ENCODE assay signal across 8 cellular contexts in the genomic region with DNA sequence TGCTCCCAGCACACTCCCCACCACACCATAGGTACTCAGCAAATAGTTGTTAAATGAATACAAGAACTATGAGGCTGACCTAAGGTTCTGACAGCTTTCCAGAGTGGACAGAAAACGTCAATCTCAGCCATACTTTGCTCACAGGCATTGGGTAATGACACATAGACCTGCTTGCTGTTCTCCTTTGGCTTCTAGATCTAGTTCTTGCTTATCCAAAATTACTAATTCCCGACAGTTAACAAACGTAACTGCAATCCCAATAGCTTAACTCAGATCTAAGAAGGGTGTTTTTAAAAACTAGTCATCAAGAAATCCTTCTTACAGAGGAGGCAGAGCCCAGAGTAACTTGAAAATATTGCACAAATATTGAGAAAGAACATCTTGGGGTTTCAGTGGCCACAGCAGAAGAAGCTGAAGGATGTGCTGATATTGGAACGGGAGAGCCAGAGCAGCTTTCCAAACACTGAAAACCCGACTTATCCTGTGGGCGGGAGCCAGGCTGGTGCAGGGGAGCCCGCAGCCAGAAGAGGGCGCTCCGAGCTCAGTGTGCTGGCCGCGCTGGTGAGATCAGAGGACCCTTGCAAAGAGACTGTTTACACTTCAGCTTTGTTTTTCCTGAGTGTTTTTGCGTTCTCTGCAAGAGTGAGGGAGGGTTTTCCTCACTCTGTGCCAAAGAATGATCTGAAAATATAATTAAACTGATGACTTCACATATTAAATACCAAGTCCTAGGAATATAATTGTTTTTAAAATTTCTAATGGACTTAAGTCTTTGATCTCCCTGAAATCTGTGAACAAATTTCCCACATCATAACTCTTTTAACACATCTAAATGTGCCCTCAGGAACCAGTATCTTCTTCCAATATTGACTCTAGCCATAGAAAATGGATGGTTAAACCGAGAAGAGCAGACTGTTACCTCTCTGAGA. TPM values are rescaled to one million over a fixed set of nuclear protein-coding genes. Genes with fewer than 3 reads are reported as not detected.
DNase-seq lines count a peak whose midpoint lies in the region; ATAC-seq and TF ChIP-seq lines count a peak whose summit lies in the region.

No MANE protein-coding gene starts in this region.

- H3K27me3 Mint-ChIP-seq in activated CD4-positive, alpha-beta T cell treated with anti-CD3 and anti-CD28 coated beads, Interleukin-2, amount 10 ng/mL, durations not matched to agents 24 days and 14 days: peaks cover 25% of the 10 kb centered on the region

- H3K36me3 Mint-ChIP-seq in activated CD4-positive, alpha-beta T cell treated with anti-CD3 and anti-CD28 coated beads, Interleukin-2, amount 10 ng/mL, durations not matched to agents 24 days and 14 days (ENCODE audit: low read depth): no peaks in the 10 kb centered on the region

- H3K4me3 Mint-ChIP-seq in activated CD4-positive, alpha-beta T cell treated with anti-CD3 and anti-CD28 coated beads, Interleukin-2, amount 10 ng/mL, durations not matched to agents 24 days and 14 days: no peak overlapping the region

- no peaks in the 10 kb centered on the region for H3K9me3 Mint-ChIP-seq in activated CD4-positive, alpha-beta T cell treated with anti-CD3 and anti-CD28 coated beads, Interleukin-2, amount 10 ng/mL, durations not matched to agents 24 days and 14 days

- no peak for DNase-seq in GM12864 (ENCODE audit: low read depth)
- peak; percentile 53 for DNase-seq in NCI-H460 (ENCODE audit: extremely low read depth, low read depth)
- DNase-seq in activated CD4-positive, alpha-beta T cell treated with anti-CD3 and anti-CD28 coated beads, Interleukin-2, amount 10 ng/mL, durations not matched to agents 24 days and 14 days: peak; percentile 90
- DNase-seq in choroid plexus epithelial cell (ENCODE audit: low read depth): peak; percentile 87
- DNase-seq in left lobe of liver (ENCODE audit: low spot score): peak; percentile 77
- DNase-seq in stimulated activated CD4-positive, alpha-beta T cell treated with anti-CD3 and anti-CD28 coated beads, TNF-alpha, amount 100 ng/mL, for 1 hour (ENCODE audit: low read depth in 3 of 3, low spot score in 1 of 3): peak; percentile 13 to 68 (median 36)

- peak; percentile 96 for TF ChIP-seq CTCF in GM12864 (IDR thresholded peaks at IDR 0.05; ENCODE audit: low read depth, low read length, missing control alignments)
- peak; percentile 99 for TF ChIP-seq CTCF in choroid plexus epithelial cell (conservative IDR thresholded peaks at IDR 0.05; ENCODE audit: low read depth, low read length)

- ATAC-seq in HG03039 (IDR thresholded peaks at IDR 0.05; ENCODE audit: unreplicated experiment) (peak; percentile 71), left lobe of liver (peak; percentile 99), HG03095 (IDR thresholded peaks at IDR 0.05; ENCODE audit: unreplicated experiment) (no peak)

- intact Hi-C loops in activated CD4-positive, alpha-beta T cell treated with anti-CD3 and anti-CD28 coated beads, Interleukin-2, amount 10 ng/mL, durations not matched to agents 24 days and 14 days (cut with micrococcal nuclease): loop anchor here (1.0 to 2.0 kb wide), 3 partner anchors 44 to 233 kb away; no protein-coding TSS in a partner anchor

- H3K27ac Mint-ChIP-seq in activated CD4-positive, alpha-beta T cell treated with anti-CD3 and anti-CD28 coated beads, Interleukin-2, amount 10 ng/mL, durations not matched to agents 24 days and 14 days: no peak overlapping the region

- H3K4me1 Mint-ChIP-seq in activated CD4-positive, alpha-beta T cell treated with anti-CD3 and anti-CD28 coated beads, Interleukin-2, amount 10 ng/mL, durations not matched to agents 24 days and 14 days: no peaks in the 10 kb centered on the region

- H3K4me3 ChIP-seq in GM12864 (ENCODE audit: low read depth, low read length): no peak overlapping the region
- no peak overlapping the region for H3K4me3 ChIP-seq in choroid plexus epithelial cell (ENCODE audit: low read depth, low read length)

RNA-seq across cellular contexts. Expression of a gene that starts 30.3 kb away (rescaled TPM):
- total RNA-seq in NCI-H460 (2014; rRNA removed; shearing (Covaris generic)): not detected in 2 replicates
- polyA plus RNA-seq in NCI-H460 (2014; cell fraction: nucleus; rRNA removed): not detected in 2 replicates
- total RNA-seq in activated CD4-positive, alpha-beta T cell treated with anti-CD3 and anti-CD28 coated beads, Interleukin-2, amount 10 ng/mL, durations not matched to agents 24 days and 14 days: not detected in 2 replicates
- 0.25 TPM for total RNA-seq in left lobe of liver
